In the genomic region with DNA sequence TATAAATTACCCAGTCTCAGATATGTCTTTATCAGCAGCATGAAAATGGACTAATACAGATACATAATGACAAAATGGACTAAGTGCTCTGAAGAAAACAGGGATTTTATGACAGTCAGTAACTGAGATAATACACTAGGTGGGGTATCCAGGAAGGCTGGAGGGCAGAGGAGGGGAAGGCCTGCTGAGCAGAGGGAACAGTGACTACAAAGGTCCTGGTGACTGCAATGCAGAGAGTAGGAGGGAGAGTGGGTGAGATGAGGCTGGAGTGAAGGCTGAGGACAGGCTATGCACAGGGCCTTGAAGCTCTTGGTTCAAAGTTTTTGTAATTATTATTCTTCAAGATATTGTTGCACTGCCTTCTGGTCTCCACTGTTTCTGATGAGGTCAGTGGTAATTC, we compare ENCODE assay signal across 20 cellular contexts. TPM values are rescaled to one million over a fixed set of nuclear protein-coding genes. Genes with fewer than 3 reads are reported as not detected.
A peak's percentile ranks its signal among the peaks of the same experiment; 100 is the strongest.
DNase-seq lines count a peak whose midpoint lies in the region; ATAC-seq, FAIRE-seq and TF ChIP-seq lines count a peak whose summit lies in the region.
"Had no signal": no experiment of that assay in that cellular context is flagged by ENCODE, and none has a peak within 500 bp of the region (broad histone marks: within the 10 kb centered on the region; RNA-seq: fewer than 3 reads in every experiment).

No MANE protein-coding gene starts in this region.

- no peak for TF ChIP-seq POLR2A in HepG2 (IDR thresholded peaks at IDR 0.05; ENCODE audit: insufficient read depth in 1 of 2, low read depth in 2 of 2, low read length in 2 of 2)
- TF ChIP-seq POLR2A in right lobe of liver (IDR thresholded peaks at IDR 0.05): no peak

- no peaks in the 10 kb centered on the region for H3K9me2 ChIP-seq in hepatocyte (replicated peaks; ENCODE audit: insufficient read depth)

- no peaks in the 10 kb centered on the region for H3K36me3 Mint-ChIP-seq in activated T-helper 17 cell treated with anti-CD3 and anti-CD28 coated beads, Interleukin-2, amount 50 U/mL, for 72 hours (ENCODE audit: low read depth)

- peaks cover 2 to 3% of the 10 kb centered on the region in 2 experiments; a peak in 1 of 5 replicates for H3K27me3 ChIP-seq in HepG2 (ENCODE audit: control insufficient read depth in 1 of 2, insufficient read depth in 2 of 2, low read length in 2 of 2)
- H3K27me3 ChIP-seq in right lobe of liver: no peaks in the 10 kb centered on the region
- peaks cover 3% of the 10 kb centered on the region for H3K27me3 ChIP-seq in hepatocyte

- H3K4me1 ChIP-seq in HepG2 (ENCODE audit: insufficient read depth, low read length) (no peaks in the 10 kb centered on the region), right lobe of liver (peaks cover 0 to 15% (median 0%) of the 10 kb centered on the region in 4 donors), hepatocyte (ENCODE audit: insufficient read depth) (no peaks in the 10 kb centered on the region)
- H3K4me1 ChIP-seq: A549, Caco-2 had no signal

- H3K79me2 ChIP-seq in HepG2 (ENCODE audit: insufficient read depth, low read length) (no peaks in the 10 kb centered on the region), hepatocyte (no peaks in the 10 kb centered on the region)

- no peak for TF ChIP-seq EP300 in HepG2 (IDR thresholded peaks at IDR 0.05; ENCODE audit: low read depth in 2 of 2, low read length in 2 of 2)
- no peak for TF ChIP-seq EP300 in HepG2 (CRISPR knock-in tag; IDR thresholded peaks at IDR 0.05; ENCODE audit: borderline replicate concordance)

- no peak for FAIRE-seq in HepG2 (lab: Jason Lieb, UNC)
- FAIRE-seq: A549, D721Med, G401.6, GM12891, GM19239, H54 had no signal

- H2AFZ ChIP-seq in HepG2 (ENCODE audit: low read length) (no peak overlapping the region), hepatocyte (no peak overlapping the region)

- no peaks in the 10 kb centered on the region for H4K20me1 ChIP-seq in HepG2 (ENCODE audit: insufficient read depth, low read length)
- no peaks in the 10 kb centered on the region for H4K20me1 ChIP-seq in hepatocyte (ENCODE audit: insufficient read depth, poor library complexity, severe bottlenecking)

- H3K9ac ChIP-seq in HepG2 (ENCODE audit: insufficient read depth, low read depth, low read length): no peak overlapping the region

- H3K4me1 Mint-ChIP-seq in activated T-helper 17 cell treated with anti-CD3 and anti-CD28 coated beads, Interleukin-2, amount 50 U/mL, for 72 hours: no peaks in the 10 kb centered on the region

- CTCF ChIA-PET in HepG2 (lab: Yijun Ruan, JAX; ENCODE audit: low intra/inter-chr PET ratio, low total read pairs): no interaction called here

- no peak overlapping the region for H3K4me2 ChIP-seq in HepG2 (ENCODE audit: low read depth, low read length)
- no peak overlapping the region for H3K4me2 ChIP-seq in hepatocyte
- H3K4me2 ChIP-seq: A549 had no signal

- H3K4me3 Mint-ChIP-seq in activated T-helper 17 cell treated with anti-CD3 and anti-CD28 coated beads, Interleukin-2, amount 50 U/mL, for 72 hours: no peak overlapping the region
- H3K4me3 Mint-ChIP-seq: CD4-positive, alpha-beta T cell had no signal

- no peak overlapping the region for H3K4me3 ChIP-seq in HepG2 (replicated peaks in 1 of 3; ENCODE audit: insufficient read depth in 1 of 3, low read depth in 2 of 3, low read length in 3 of 3)
- H3K4me3 ChIP-seq in right lobe of liver: no peak overlapping the region
- no peak overlapping the region for H3K4me3 ChIP-seq in hepatocyte
- H3K4me3 ChIP-seq: A549 had no signal

- POLR2A ChIA-PET in HepG2 (lab: Yijun Ruan, JAX): no interaction called here

- H3K27me3 Mint-ChIP-seq in activated T-helper 17 cell treated with anti-CD3 and anti-CD28 coated beads, Interleukin-2, amount 50 U/mL, for 72 hours: peaks cover 38% of the 10 kb centered on the region

- TF ChIP-seq CTCF in HepG2 (CRISPR knock-in tag; IDR thresholded peaks at IDR 0.05): no peak
- TF ChIP-seq CTCF in right lobe of liver (IDR thresholded peaks at IDR 0.05): no peak
- TF ChIP-seq CTCF in hepatocyte (IDR thresholded peaks at IDR 0.05; ENCODE audit: poor library complexity): no peak

- H3K36me3 ChIP-seq in HepG2 (replicated peaks in 1 of 2; ENCODE audit: control insufficient read depth in 1 of 2, insufficient read depth in 2 of 2, low read length in 2 of 2): no peaks in the 10 kb centered on the region
- H3K36me3 ChIP-seq in right lobe of liver: peaks cover 0 to 10% (median 3%) of the 10 kb centered on the region in 4 donors
- no peaks in the 10 kb centered on the region for H3K36me3 ChIP-seq in hepatocyte (replicated peaks; ENCODE audit: insufficient read depth, low read depth)

- ATAC-seq in HepG2 (peak; percentile 69), right lobe of liver (no peak), HG02884 (IDR thresholded peaks at IDR 0.05; ENCODE audit: unreplicated experiment) (no peak), HG02571 (IDR thresholded peaks at IDR 0.05; ENCODE audit: unreplicated experiment) (no peak)
- ATAC-seq in activated T-helper 17 cell treated with anti-CD3 and anti-CD28 coated beads, Interleukin-2, amount 50 U/mL, for 72 hours (replicated peaks): no peak
- ATAC-seq: A549, HCT116 had no signal

- H3K27ac Mint-ChIP-seq in activated T-helper 17 cell treated with anti-CD3 and anti-CD28 coated beads, Interleukin-2, amount 50 U/mL, for 72 hours: peak overlapping the region; percentile 22
- H3K27ac Mint-ChIP-seq: CD4-positive, alpha-beta T cell had no signal

- DNase-seq in HepG2 (ENCODE audit: low spot score): no peak
- no peak for DNase-seq in right lobe of liver
- peak; percentile 18 for DNase-seq in hepatocyte (ENCODE audit: low spot score)
- DNase-seq in NCI-H2029 (lab: John Stamatoyannopoulos, UW): no peak
- DNase-seq: AML-193; Caco-2; CD4-positive, alpha-beta T cell had no signal

- BruUV-seq in HepG2 (replicated peaks; lab: Mats Ljungman, UMichigan): no TSS peak

- H3K9me3 Mint-ChIP-seq in activated T-helper 17 cell treated with anti-CD3 and anti-CD28 coated beads, Interleukin-2, amount 50 U/mL, for 72 hours: peaks cover 3% of the 10 kb centered on the region
- H3K9me3 Mint-ChIP-seq: CD4-positive, alpha-beta T cell had no signal

- in situ Hi-C loops in HepG2 (cut with HindIII; ENCODE audit: extremely low pct_ligation_motif_present, low pct_unique_long_range_greater_than_20kb): no loop called here

- H3K9me3 ChIP-seq in HepG2 (ENCODE audit: low read length) (no peaks in the 10 kb centered on the region), right lobe of liver (no peaks in the 10 kb centered on the region), hepatocyte (ENCODE audit: low read depth) (no peaks in the 10 kb centered on the region)
- H3K9me3 ChIP-seq: A549 had no signal

- no peak for TF ChIP-seq RAD21 in HepG2 (CRISPR knock-in tag; IDR thresholded peaks at IDR 0.05)

- intact Hi-C loops in HepG2 (cut with micrococcal nuclease; ENCODE audit: unreplicated experiment) (no loop called here), right lobe of liver (cut with DNase I) (no loop called here)

- H3K27ac ChIP-seq in HepG2 (ENCODE audit: extremely low read length, insufficient read depth, low read length): no peak overlapping the region
- no peak overlapping the region for H3K27ac ChIP-seq in right lobe of liver
- no peak overlapping the region for H3K27ac ChIP-seq in hepatocyte
- H3K27ac ChIP-seq: 22Rv1, A549, C4-2B had no signal

TF ChIP-seq in HepG2, 621 proteins besides CTCF, POLR2A, EP300 and RAD21 (continues in another document):
- no peak for TF ChIP-seq HNRNPL (IDR thresholded peaks at IDR 0.05; ENCODE audit: low read depth, low read length)

RNA-seq across cellular contexts. Expression of a gene that starts 4.9 kb away (rescaled TPM):
- total RNA-seq in HepG2 (2016; rRNA removed; fragmentation: Illumina TruSeq; extraction: Trizol) (not detected in 2 replicates), right lobe of liver (100 to 1,000 TPM in 2 of 6 experiments, 10 to 100 TPM in 4; 50.5 to 115 (median 67.5) TPM), hepatocyte (9.6 and 10.2 TPM in 2 replicates)
- total RNA-seq in HepG2 (2016; cell fraction: cytosol; rRNA removed; fragmentation: Illumina TruSeq; extraction: Trizol; ENCODE audit: low read depth): not detected in 2 replicates
- total RNA-seq in HepG2 (2016; cell fraction: insoluble cytoplasmic fraction; rRNA removed; fragmentation: Illumina TruSeq; extraction: Trizol): not detected in 2 replicates
- total RNA-seq in HepG2 (2016; cell fraction: membrane; rRNA removed; fragmentation: Illumina TruSeq; extraction: Trizol): not detected in 2 replicates
- total RNA-seq in HepG2 (2016; cell fraction: nucleus; rRNA removed; fragmentation: Illumina TruSeq; extraction: Trizol): not detected in 2 replicates
- polyA plus RNA-seq in HepG2 (2011; rRNA removed) (not detected in 2 replicates), hepatocyte (2.9 and 5.3 TPM in 2 replicates)
- polyA plus RNA-seq in HepG2 (2011; cell fraction: cytosol; rRNA removed): not detected in 2 replicates
- 0.05 TPM in 1 of 2 replicates, not detected in the other for polyA plus RNA-seq in HepG2 (2011; cell fraction: nucleus; rRNA removed)
- polyA plus RNA-seq in HepG2 (2012): 0.09 TPM in 1 of 2 replicates, not detected in the other
- polyA plus RNA-seq in HepG2 (2016; cell fraction: cytosol; fragmentation: Illumina TruSeq; extraction: Trizol; ENCODE audit: low read depth): not detected in 2 replicates
- not detected in 2 replicates for polyA plus RNA-seq in HepG2 (2016; cell fraction: insoluble cytoplasmic fraction; fragmentation: Illumina TruSeq; extraction: Trizol; ENCODE audit: low read depth)
- polyA plus RNA-seq in HepG2 (2016; cell fraction: membrane; fragmentation: Illumina TruSeq; extraction: Trizol; ENCODE audit: low read depth): not detected in 2 replicates
- polyA plus RNA-seq in HepG2 (2016; cell fraction: nucleus; fragmentation: Illumina TruSeq; extraction: Trizol; ENCODE audit: insufficient read depth, low read depth): 0.29 TPM in 1 of 2 replicates, not detected in the other
- polyA minus RNA-seq in HepG2 (2011; rRNA and poly(A)+ RNA removed; ENCODE audit: low replicate concordance): not detected in 2 replicates
- polyA minus RNA-seq in HepG2 (2011; cell fraction: cytosol; rRNA and poly(A)+ RNA removed): not detected in 2 replicates
- polyA minus RNA-seq in HepG2 (2011; cell fraction: nucleus; rRNA and poly(A)+ RNA removed): not detected in 2 replicates
- not detected for total RNA-seq in activated T-helper 17 cell treated with anti-CD3 and anti-CD28 coated beads, Interleukin-2, amount 50 U/mL, for 72 hours
- total RNA-seq: HT-29 had no signal
